1 cellular context compared by ENCODE assay signal in genomic region chr2:57888463-57888862, GRCh38.
TF ChIP-seq lines count a peak whose summit lies in the region.

No MANE protein-coding gene starts in this region.

TF ChIP-seq in HCT116, 20 proteins besides CTCF, POLR2A, EP300 and RAD21 (continued from another document):
- TF ChIP-seq ZFX (IDR thresholded peaks at IDR 0.05) (no peak), ZBTB33 (IDR thresholded peaks at IDR 0.05; ENCODE audit: extremely low read depth, insufficient replicate concordance, low read length) (no peak), ZNF274 (IDR thresholded peaks at IDR 0.05; ENCODE audit: low read depth, low read length) (no peak), EZH2phosphoT487 (IDR thresholded peaks at IDR 0.05; ENCODE audit: borderline replicate concordance) (no peak), POLR2AphosphoS5 (IDR thresholded peaks at IDR 0.05; ENCODE audit: low read depth, low read length) (no peak), EGR1 (IDR thresholded peaks at IDR 0.05; ENCODE audit: low read depth) (no peak), SRF (IDR thresholded peaks at IDR 0.05; ENCODE audit: low read depth) (no peak)
